Comparison of ENCODE assay signal across 8 cellular contexts in genomic region chr5:57171818-57172465, GRCh38. TPM values are rescaled to one million over a fixed set of nuclear protein-coding genes. Genes with fewer than 3 reads are reported as not detected.
DNase-seq lines count a peak whose midpoint lies in the region; ATAC-seq lines count a peak whose summit lies in the region.

No MANE protein-coding gene starts in this region.

- H3K4me3 Mint-ChIP-seq in activated T-helper 17 cell treated with anti-CD3 and anti-CD28 coated beads, Interleukin-2, amount 50 U/mL, for 72 hours: peak overlapping the region; percentile 98
- H3K4me3 Mint-ChIP-seq in immature natural killer cell: peak overlapping the region; percentile 96 to 100 (median 97)
- peak overlapping the region; percentile 94 for H3K4me3 Mint-ChIP-seq in stimulated activated effector memory CD8-positive, alpha-beta T cell treated with anti-CD3 and anti-CD28 coated beads, Interleukin-12 subunit alpha, Interleukin-12 subunit beta, amount 100 ng/mL, for 72 hours

- peak; percentile 14 for DNase-seq in activated T-cell treated with anti-CD3 and anti-CD28 coated beads for 4 hours
- DNase-seq in activated T-cell treated with anti-CD3 and anti-CD28 coated beads, Interleukin-2, amount 50 U/mL, for 1 hour: no peak
- no peak for DNase-seq in immature natural killer cell
- DNase-seq in stimulated activated effector memory CD8-positive, alpha-beta T cell treated with anti-CD3 and anti-CD28 coated beads, Interleukin-12 subunit alpha, Interleukin-12 subunit beta, amount 100 ng/mL, for 72 hours (ENCODE audit: low spot score in 2 of 2): no peak
- DNase-seq in cerebellar nuclear complex (lab: John Stamatoyannopoulos, UW): no peak

- H3K4me1 Mint-ChIP-seq in activated T-helper 17 cell treated with anti-CD3 and anti-CD28 coated beads, Interleukin-2, amount 50 U/mL, for 72 hours: peaks cover 14% of the 10 kb centered on the region
- peaks cover 36 to 38% of the 10 kb centered on the region in 2 donors for H3K4me1 Mint-ChIP-seq in immature natural killer cell
- peaks cover 28% of the 10 kb centered on the region for H3K4me1 Mint-ChIP-seq in stimulated activated effector memory CD8-positive, alpha-beta T cell treated with anti-CD3 and anti-CD28 coated beads, Interleukin-12 subunit alpha, Interleukin-12 subunit beta, amount 100 ng/mL, for 72 hours

- peaks cover 32% of the 10 kb centered on the region for H3K36me3 Mint-ChIP-seq in activated T-helper 17 cell treated with anti-CD3 and anti-CD28 coated beads, Interleukin-2, amount 50 U/mL, for 72 hours (ENCODE audit: low read depth)
- peaks cover 0 to 5% (median 0%) of the 10 kb centered on the region in 3 donors for H3K36me3 Mint-ChIP-seq in immature natural killer cell
- H3K36me3 Mint-ChIP-seq in stimulated activated effector memory CD8-positive, alpha-beta T cell treated with anti-CD3 and anti-CD28 coated beads, Interleukin-12 subunit alpha, Interleukin-12 subunit beta, amount 100 ng/mL, for 72 hours: peaks cover 27% of the 10 kb centered on the region

- ATAC-seq in activated T-helper 17 cell treated with anti-CD3 and anti-CD28 coated beads, Interleukin-2, amount 50 U/mL, for 72 hours (replicated peaks): no peak
- no peak for ATAC-seq in stimulated activated effector memory CD8-positive, alpha-beta T cell treated with anti-CD3 and anti-CD28 coated beads, Interleukin-12 subunit alpha, Interleukin-12 subunit beta, amount 100 ng/mL, for 72 hours
- no peak for ATAC-seq in GM21786 (IDR thresholded peaks at IDR 0.05; ENCODE audit: unreplicated experiment)
- ATAC-seq in HG02938 (IDR thresholded peaks at IDR 0.05; ENCODE audit: unreplicated experiment): no peak

- no peaks in the 10 kb centered on the region for H3K27me3 Mint-ChIP-seq in activated T-helper 17 cell treated with anti-CD3 and anti-CD28 coated beads, Interleukin-2, amount 50 U/mL, for 72 hours
- H3K27me3 Mint-ChIP-seq in immature natural killer cell (ENCODE audit: low read depth in 3 of 3): peaks cover 17 to 33% (median 26%) of the 10 kb centered on the region in 3 donors

- no peaks in the 10 kb centered on the region for H3K9me3 Mint-ChIP-seq in activated T-helper 17 cell treated with anti-CD3 and anti-CD28 coated beads, Interleukin-2, amount 50 U/mL, for 72 hours
- H3K9me3 Mint-ChIP-seq in immature natural killer cell: no peaks in the 10 kb centered on the region
- H3K9me3 Mint-ChIP-seq in stimulated activated effector memory CD8-positive, alpha-beta T cell treated with anti-CD3 and anti-CD28 coated beads, Interleukin-12 subunit alpha, Interleukin-12 subunit beta, amount 100 ng/mL, for 72 hours: no peaks in the 10 kb centered on the region

- peak overlapping the region; percentile 100 for H3K27ac Mint-ChIP-seq in activated T-helper 17 cell treated with anti-CD3 and anti-CD28 coated beads, Interleukin-2, amount 50 U/mL, for 72 hours
- H3K27ac Mint-ChIP-seq in immature natural killer cell: peak overlapping the region; percentile 98 to 100 (median 99)
- peak overlapping the region; percentile 99 for H3K27ac Mint-ChIP-seq in stimulated activated effector memory CD8-positive, alpha-beta T cell treated with anti-CD3 and anti-CD28 coated beads, Interleukin-12 subunit alpha, Interleukin-12 subunit beta, amount 100 ng/mL, for 72 hours

RNA-seq across cellular contexts. Expression of gene GPBP1, which starts 1.9 kb away (rescaled TPM):
- total RNA-seq in activated T-helper 17 cell treated with anti-CD3 and anti-CD28 coated beads, Interleukin-2, amount 50 U/mL, for 72 hours: 100 to 1,000 TPM in 1 of 2 donors, 10 to 100 TPM in 1; 83.6 to 123 TPM
- 10 to 100 TPM; 60.7 to 95.6 (median 80.4) TPM for polyA plus RNA-seq in immature natural killer cell
